In the genomic region with DNA sequence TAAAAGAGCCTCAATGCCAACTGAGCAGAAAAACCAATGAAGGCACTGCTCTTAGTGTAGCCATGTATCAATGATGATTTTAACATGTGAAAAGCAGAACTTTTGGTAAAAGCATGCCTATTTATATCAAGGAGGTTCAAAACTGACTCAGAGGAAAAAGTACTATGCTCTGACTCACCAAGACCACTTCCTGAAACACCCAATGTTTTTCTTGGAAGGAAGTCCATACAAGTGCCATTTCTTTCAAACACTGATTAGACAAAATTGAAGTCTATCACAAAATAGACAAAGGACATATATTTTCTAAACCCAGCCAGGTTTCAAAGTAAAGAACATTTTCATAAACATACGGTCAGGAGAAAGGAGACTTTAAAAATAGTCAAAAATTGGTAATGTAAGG, we compare ENCODE assay signal across 9 cellular contexts.
A peak's percentile ranks its signal among the peaks of the same experiment; 100 is the strongest.
DNase-seq lines count a peak whose midpoint lies in the region; ATAC-seq, FAIRE-seq and TF ChIP-seq lines count a peak whose summit lies in the region.
"Had no signal": no experiment of that assay in that cellular context is flagged by ENCODE, and none has a peak within 500 bp of the region (broad histone marks: within the 10 kb centered on the region; RNA-seq: fewer than 3 reads in every experiment).

No MANE protein-coding gene starts in this region.

- 0% methylated on average over 1 of the region's 1 CpG for WGBS in K562 (ENCODE audit: insufficient coverage, low coverage, missing lambda C conversion rate)

- H3K4me3 Mint-ChIP-seq in CD4-positive, alpha-beta memory T cell = no peak overlapping the region

- CTCF ChIA-PET in K562 (lab: Yijun Ruan, JAX; ENCODE audit: low intra/inter-chr PET ratio) = no interaction called here
- CTCF ChIA-PET in CD4-positive, alpha-beta memory T cell (lab: Charles Lee; ENCODE audit: partially characterized antibody) = no interaction called here

- H3K9me1 ChIP-seq in K562 (ENCODE audit: control insufficient read depth, insufficient read depth, low read length) = no peaks in the 10 kb centered on the region

- ATAC-seq in GM19455 (IDR thresholded peaks at IDR 0.05; ENCODE audit: unreplicated experiment) (peak; percentile 58), K562 (no peak)

- intact Hi-C loops in K562 (cut with micrococcal nuclease) = no loop called here
- intact Hi-C loops in CD4-positive, alpha-beta memory T cell (cut with micrococcal nuclease) = no loop called here

- no peak overlapping the region for H3K4me3 ChIP-seq in K562
- H3K4me3 ChIP-seq in CD4-positive, alpha-beta memory T cell (ENCODE audit: low read length in 2 of 2) = no peak overlapping the region

- POLR2A ChIA-PET in K562 (lab: Yijun Ruan, JAX) = no interaction called here
- POLR2A ChIA-PET in CD4-positive, alpha-beta memory T cell (lab: Charles Lee; ENCODE audit: partially characterized antibody) = no interaction called here

- no peak for TF ChIP-seq EP300 in K562 (IDR thresholded peaks at IDR 0.05; ENCODE audit: low read length)

- FAIRE-seq in K562 (lab: Jason Lieb, UNC) = no peak
- FAIRE-seq: H1 had no signal

- TF ChIP-seq CTCF in K562 (IDR thresholded peaks at IDR 0.05 in 2 of 3, conservative IDR thresholded peaks at IDR 0.05 in 1 of 3; ENCODE audit: insufficient read depth in 2 of 3, low read depth in 1 of 3, low read length in 3 of 3) = no peak

- TF ChIP-seq POLR2A in K562 (conservative IDR thresholded peaks at IDR 0.05) = no peak

- no peaks in the 10 kb centered on the region for H3K9me3 ChIP-seq in K562 (replicated peaks; ENCODE audit: control insufficient read depth, insufficient read depth, low read depth, low read length)
- no peaks in the 10 kb centered on the region for H3K9me3 ChIP-seq in CD4-positive, alpha-beta memory T cell (ENCODE audit: control insufficient read depth in 1 of 2, low read length in 2 of 2)

- no peaks in the 10 kb centered on the region for H3K36me3 ChIP-seq in K562 (ENCODE audit: control insufficient read depth, insufficient read depth, low read length)
- H3K36me3 ChIP-seq in CD4-positive, alpha-beta memory T cell (ENCODE audit: insufficient read depth, low read length) = no peaks in the 10 kb centered on the region

- no peaks in the 10 kb centered on the region for H3K79me2 ChIP-seq in K562 (ENCODE audit: control insufficient read depth, insufficient read depth, low read length)

- DNase-seq in AML-193 (lab: John Stamatoyannopoulos, UW) = peak; percentile 88 to 89
- DNase-seq in LHCN-M2 (ENCODE audit: low read depth) = peak; percentile 93
- peak in 1 of 4 experiments; percentile 4 for DNase-seq in K562 (ENCODE audit: extremely low read depth in 1 of 4, low spot score in 3 of 4)
- DNase-seq in medulla oblongata (ENCODE audit: extremely low spot score) = peak; percentile 69
- no peak for DNase-seq in HK-2 (ENCODE audit: unreplicated experiment)
- DNase-seq in NCI-H524 (lab: John Stamatoyannopoulos, UW) = no peak
- no peak for DNase-seq in CD4-positive, alpha-beta memory T cell

- in situ Hi-C loops in K562 (cut with MboI) = no loop called here

- H3K9ac ChIP-seq in K562 (ENCODE audit: insufficient read depth in 1 of 2, low read depth in 2 of 2, low read length in 2 of 2) = no peak overlapping the region

- no peaks in the 10 kb centered on the region for H3K4me1 ChIP-seq in K562 (replicated peaks in 1 of 2; ENCODE audit: control insufficient read depth in 2 of 2, insufficient read depth in 2 of 2, low read length in 2 of 2)
- H3K4me1 ChIP-seq in CD4-positive, alpha-beta memory T cell (ENCODE audit: insufficient read depth, low read length) = peaks cover 9% of the 10 kb centered on the region

- no peak overlapping the region for H3K27ac Mint-ChIP-seq in CD4-positive, alpha-beta memory T cell

- no TSS peak for BruUV-seq in K562 (replicated peaks; lab: Mats Ljungman, UMichigan)

- no peak overlapping the region for H2AFZ ChIP-seq in K562 (ENCODE audit: low read depth, low read length)

- H3K36me3 Mint-ChIP-seq in CD4-positive, alpha-beta memory T cell = no peaks in the 10 kb centered on the region

- no peaks in the 10 kb centered on the region for H3K27me3 ChIP-seq in K562 (ENCODE audit: control insufficient read depth in 2 of 2, insufficient read depth in 2 of 2, low read length in 2 of 2)
- H3K27me3 ChIP-seq in CD4-positive, alpha-beta memory T cell (ENCODE audit: insufficient read depth, low read length) = no peaks in the 10 kb centered on the region

- H3K4me1 Mint-ChIP-seq in CD4-positive, alpha-beta memory T cell = peaks cover 3 to 19% (median 9%) of the 10 kb centered on the region in 4 donors

- H3K27me3 Mint-ChIP-seq in CD4-positive, alpha-beta memory T cell = peaks cover 0 to 2% of the 10 kb centered on the region in 2 donors

- H3K4me2 ChIP-seq in K562 (ENCODE audit: insufficient read depth, low read length) = no peak overlapping the region

- H3K27ac ChIP-seq in K562 (ENCODE audit: extremely low read depth, low read depth, low read length) = no peak overlapping the region
- no peak overlapping the region for H3K27ac ChIP-seq in CD4-positive, alpha-beta memory T cell (ENCODE audit: low read depth, low read length)

- no peaks in the 10 kb centered on the region for H3K9me3 Mint-ChIP-seq in CD4-positive, alpha-beta memory T cell

- H4K20me1 ChIP-seq in K562 (replicated peaks; ENCODE audit: control insufficient read depth, insufficient read depth, low read length) = no peaks in the 10 kb centered on the region

- TF ChIP-seq RAD21 in K562 (CRISPR knock-in tag; conservative IDR thresholded peaks at IDR 0.05 in 1 of 2, IDR thresholded peaks at IDR 0.05 in 1 of 2) = no peak

TF ChIP-seq in K562, 482 proteins besides CTCF, POLR2A, EP300 and RAD21 (continues in another document):
- TF ChIP-seq, protein P1, sequence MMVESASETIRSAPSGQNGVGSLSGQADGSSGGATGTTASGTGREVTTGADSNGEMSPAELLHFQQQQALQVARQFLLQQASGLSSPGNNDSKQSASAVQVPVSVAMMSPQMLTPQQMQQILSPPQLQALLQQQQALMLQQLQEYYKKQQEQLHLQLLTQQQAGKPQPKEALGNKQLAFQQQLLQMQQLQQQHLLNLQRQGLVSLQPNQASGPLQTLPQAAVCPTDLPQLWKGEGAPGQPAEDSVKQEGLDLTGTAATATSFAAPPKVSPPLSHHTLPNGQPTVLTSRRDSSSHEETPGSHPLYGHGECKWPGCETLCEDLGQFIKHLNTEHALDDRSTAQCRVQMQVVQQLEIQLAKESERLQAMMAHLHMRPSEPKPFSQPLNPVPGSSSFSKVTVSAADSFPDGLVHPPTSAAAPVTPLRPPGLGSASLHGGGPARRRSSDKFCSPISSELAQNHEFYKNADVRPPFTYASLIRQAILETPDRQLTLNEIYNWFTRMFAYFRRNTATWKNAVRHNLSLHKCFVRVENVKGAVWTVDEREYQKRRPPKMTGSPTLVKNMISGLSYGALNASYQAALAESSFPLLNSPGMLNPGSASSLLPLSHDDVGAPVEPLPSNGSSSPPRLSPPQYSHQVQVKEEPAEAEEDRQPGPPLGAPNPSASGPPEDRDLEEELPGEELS (CRISPR knock-in tag; IDR thresholded peaks at IDR 0.05; ENCODE audit: borderline replicate concordance) = no peak
- TF ChIP-seq, protein P2, sequence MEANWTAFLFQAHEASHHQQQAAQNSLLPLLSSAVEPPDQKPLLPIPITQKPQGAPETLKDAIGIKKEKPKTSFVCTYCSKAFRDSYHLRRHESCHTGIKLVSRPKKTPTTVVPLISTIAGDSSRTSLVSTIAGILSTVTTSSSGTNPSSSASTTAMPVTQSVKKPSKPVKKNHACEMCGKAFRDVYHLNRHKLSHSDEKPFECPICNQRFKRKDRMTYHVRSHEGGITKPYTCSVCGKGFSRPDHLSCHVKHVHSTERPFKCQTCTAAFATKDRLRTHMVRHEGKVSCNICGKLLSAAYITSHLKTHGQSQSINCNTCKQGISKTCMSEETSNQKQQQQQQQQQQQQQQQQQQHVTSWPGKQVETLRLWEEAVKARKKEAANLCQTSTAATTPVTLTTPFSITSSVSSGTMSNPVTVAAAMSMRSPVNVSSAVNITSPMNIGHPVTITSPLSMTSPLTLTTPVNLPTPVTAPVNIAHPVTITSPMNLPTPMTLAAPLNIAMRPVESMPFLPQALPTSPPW (CRISPR knock-in tag; IDR thresholded peaks at IDR 0.05) = no peak
- TF ChIP-seq, protein P3, sequence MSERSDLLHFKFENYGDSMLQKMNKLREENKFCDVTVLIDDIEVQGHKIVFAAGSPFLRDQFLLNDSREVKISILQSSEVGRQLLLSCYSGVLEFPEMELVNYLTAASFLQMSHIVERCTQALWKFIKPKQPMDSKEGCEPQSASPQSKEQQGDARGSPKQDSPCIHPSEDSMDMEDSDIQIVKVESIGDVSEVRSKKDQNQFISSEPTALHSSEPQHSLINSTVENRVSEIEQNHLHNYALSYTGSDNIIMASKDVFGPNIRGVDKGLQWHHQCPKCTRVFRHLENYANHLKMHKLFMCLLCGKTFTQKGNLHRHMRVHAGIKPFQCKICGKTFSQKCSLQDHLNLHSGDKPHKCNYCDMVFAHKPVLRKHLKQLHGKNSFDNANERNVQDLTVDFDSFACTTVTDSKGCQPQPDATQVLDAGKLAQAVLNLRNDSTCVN (CRISPR knock-in tag; IDR thresholded peaks at IDR 0.05) = no peak
- 0 out of 2 replicates have a peak, but pooled peaks have one; percentile 18 for TF ChIP-seq DMBX1 (CRISPR knock-in tag; IDR thresholded peaks at IDR 0.05; ENCODE audit: borderline replicate concordance)
- TF ChIP-seq PCBP2 (IDR thresholded peaks at IDR 0.05; ENCODE audit: low read depth, low read length, poor library complexity, severe bottlenecking) = no peak
- TF ChIP-seq KDM4B (IDR thresholded peaks at IDR 0.05; ENCODE audit: borderline replicate concordance in 2 of 2, low read depth in 1 of 2) = no peak
- TF ChIP-seq, protein P4, sequence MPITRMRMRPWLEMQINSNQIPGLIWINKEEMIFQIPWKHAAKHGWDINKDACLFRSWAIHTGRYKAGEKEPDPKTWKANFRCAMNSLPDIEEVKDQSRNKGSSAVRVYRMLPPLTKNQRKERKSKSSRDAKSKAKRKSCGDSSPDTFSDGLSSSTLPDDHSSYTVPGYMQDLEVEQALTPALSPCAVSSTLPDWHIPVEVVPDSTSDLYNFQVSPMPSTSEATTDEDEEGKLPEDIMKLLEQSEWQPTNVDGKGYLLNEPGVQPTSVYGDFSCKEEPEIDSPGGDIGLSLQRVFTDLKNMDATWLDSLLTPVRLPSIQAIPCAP (CRISPR knock-in tag; IDR thresholded peaks at IDR 0.05; ENCODE audit: borderline replicate concordance) = no peak
- TF ChIP-seq MAFK (IDR thresholded peaks at IDR 0.05; ENCODE audit: low read length) = no peak
- TF ChIP-seq EZH2 (IDR thresholded peaks at IDR 0.05; ENCODE audit: borderline replicate concordance, low read depth, low read length) = no peak
- TF ChIP-seq MTF1 (CRISPR knock-in tag; IDR thresholded peaks at IDR 0.05; ENCODE audit: borderline replicate concordance) = no peak
- 0 out of 2 replicates have a peak, but pooled peaks have one; percentile 53 for TF ChIP-seq ZNF311 (CRISPR knock-in tag; IDR thresholded peaks at IDR 0.05)
- no peak for TF ChIP-seq POLR2AphosphoS5 (IDR thresholded peaks at IDR 0.05; ENCODE audit: control insufficient read depth, insufficient read depth, low read depth, low read length)

Comparison
In these comparisons a context has a peak if more than half of its experiments do, and no peak if none do; other contexts are left out.
1. DNase-seq: peak in AML-193 (2 of 2), LHCN-M2 (single experiment) and medulla oblongata (single experiment); none in HK-2 (single experiment), NCI-H524 (0 of 2) and CD4-positive, alpha-beta memory T cell (0 of 5).